In genomic region chr17:50328360-50328759, GRCh38 we compare ENCODE assay signal across 1 cellular context.
TF ChIP-seq lines count a peak whose summit lies in the region.

No MANE protein-coding gene starts in this region.

TF ChIP-seq in GM23338, 12 proteins besides CTCF, POLR2A, EP300 and RAD21 (continued from another document):
- TF ChIP-seq, protein P1, sequence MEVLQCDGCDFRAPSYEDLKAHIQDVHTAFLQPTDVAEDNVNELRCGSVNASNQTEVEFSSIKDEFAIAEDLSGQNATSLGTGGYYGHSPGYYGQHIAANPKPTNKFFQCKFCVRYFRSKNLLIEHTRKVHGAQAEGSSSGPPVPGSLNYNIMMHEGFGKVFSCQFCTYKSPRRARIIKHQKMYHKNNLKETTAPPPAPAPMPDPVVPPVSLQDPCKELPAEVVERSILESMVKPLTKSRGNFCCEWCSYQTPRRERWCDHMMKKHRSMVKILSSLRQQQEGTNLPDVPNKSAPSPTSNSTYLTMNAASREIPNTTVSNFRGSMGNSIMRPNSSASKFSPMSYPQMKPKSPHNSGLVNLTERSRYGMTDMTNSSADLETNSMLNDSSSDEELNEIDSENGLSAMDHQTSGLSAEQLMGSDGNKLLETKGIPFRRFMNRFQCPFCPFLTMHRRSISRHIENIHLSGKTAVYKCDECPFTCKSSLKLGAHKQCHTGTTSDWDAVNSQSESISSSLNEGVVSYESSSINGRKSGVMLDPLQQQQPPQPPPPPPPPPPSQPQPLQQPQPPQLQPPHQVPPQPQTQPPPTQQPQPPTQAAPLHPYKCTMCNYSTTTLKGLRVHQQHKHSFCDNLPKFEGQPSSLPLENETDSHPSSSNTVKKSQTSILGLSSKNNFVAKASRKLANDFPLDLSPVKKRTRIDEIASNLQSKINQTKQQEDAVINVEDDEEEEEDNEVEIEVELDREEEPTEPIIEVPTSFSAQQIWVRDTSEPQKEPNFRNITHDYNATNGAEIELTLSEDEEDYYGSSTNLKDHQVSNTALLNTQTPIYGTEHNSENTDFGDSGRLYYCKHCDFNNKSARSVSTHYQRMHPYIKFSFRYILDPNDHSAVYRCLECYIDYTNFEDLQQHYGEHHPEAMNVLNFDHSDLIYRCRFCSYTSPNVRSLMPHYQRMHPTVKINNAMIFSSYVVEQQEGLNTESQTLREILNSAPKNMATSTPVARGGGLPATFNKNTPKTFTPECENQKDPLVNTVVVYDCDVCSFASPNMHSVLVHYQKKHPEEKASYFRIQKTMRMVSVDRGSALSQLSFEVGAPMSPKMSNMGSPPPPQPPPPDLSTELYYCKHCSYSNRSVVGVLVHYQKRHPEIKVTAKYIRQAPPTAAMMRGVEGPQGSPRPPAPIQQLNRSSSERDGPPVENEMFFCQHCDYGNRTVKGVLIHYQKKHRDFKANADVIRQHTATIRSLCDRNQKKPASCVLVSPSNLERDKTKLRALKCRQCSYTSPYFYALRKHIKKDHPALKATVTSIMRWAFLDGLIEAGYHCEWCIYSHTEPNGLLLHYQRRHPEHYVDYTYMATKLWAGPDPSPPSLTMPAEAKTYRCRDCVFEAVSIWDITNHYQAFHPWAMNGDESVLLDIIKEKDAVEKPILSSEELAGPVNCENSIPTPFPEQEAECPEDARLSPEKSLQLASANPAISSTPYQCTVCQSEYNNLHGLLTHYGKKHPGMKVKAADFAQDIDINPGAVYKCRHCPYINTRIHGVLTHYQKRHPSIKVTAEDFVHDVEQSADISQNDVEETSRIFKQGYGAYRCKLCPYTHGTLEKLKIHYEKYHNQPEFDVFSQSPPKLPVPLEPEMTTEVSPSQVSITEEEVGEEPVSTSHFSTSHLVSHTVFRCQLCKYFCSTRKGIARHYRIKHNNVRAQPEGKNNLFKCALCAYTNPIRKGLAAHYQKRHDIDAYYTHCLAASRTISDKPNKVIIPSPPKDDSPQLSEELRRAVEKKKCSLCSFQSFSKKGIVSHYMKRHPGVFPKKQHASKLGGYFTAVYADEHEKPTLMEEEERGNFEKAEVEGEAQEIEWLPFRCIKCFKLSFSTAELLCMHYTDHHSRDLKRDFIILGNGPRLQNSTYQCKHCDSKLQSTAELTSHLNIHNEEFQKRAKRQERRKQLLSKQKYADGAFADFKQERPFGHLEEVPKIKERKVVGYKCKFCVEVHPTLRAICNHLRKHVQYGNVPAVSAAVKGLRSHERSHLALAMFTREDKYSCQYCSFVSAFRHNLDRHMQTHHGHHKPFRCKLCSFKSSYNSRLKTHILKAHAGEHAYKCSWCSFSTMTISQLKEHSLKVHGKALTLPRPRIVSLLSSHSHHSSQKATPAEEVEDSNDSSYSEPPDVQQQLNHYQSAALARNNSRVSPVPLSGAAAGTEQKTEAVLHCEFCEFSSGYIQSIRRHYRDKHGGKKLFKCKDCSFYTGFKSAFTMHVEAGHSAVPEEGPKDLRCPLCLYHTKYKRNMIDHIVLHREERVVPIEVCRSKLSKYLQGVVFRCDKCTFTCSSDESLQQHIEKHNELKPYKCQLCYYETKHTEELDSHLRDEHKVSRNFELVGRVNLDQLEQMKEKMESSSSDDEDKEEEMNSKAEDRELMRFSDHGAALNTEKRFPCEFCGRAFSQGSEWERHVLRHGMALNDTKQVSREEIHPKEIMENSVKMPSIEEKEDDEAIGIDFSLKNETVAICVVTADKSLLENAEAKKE (CRISPR knock-in tag; IDR thresholded peaks at IDR 0.05): no peak
- no peak for TF ChIP-seq NANOG (IDR thresholded peaks at IDR 0.05; ENCODE audit: borderline replicate concordance)
- TF ChIP-seq, protein P2, sequence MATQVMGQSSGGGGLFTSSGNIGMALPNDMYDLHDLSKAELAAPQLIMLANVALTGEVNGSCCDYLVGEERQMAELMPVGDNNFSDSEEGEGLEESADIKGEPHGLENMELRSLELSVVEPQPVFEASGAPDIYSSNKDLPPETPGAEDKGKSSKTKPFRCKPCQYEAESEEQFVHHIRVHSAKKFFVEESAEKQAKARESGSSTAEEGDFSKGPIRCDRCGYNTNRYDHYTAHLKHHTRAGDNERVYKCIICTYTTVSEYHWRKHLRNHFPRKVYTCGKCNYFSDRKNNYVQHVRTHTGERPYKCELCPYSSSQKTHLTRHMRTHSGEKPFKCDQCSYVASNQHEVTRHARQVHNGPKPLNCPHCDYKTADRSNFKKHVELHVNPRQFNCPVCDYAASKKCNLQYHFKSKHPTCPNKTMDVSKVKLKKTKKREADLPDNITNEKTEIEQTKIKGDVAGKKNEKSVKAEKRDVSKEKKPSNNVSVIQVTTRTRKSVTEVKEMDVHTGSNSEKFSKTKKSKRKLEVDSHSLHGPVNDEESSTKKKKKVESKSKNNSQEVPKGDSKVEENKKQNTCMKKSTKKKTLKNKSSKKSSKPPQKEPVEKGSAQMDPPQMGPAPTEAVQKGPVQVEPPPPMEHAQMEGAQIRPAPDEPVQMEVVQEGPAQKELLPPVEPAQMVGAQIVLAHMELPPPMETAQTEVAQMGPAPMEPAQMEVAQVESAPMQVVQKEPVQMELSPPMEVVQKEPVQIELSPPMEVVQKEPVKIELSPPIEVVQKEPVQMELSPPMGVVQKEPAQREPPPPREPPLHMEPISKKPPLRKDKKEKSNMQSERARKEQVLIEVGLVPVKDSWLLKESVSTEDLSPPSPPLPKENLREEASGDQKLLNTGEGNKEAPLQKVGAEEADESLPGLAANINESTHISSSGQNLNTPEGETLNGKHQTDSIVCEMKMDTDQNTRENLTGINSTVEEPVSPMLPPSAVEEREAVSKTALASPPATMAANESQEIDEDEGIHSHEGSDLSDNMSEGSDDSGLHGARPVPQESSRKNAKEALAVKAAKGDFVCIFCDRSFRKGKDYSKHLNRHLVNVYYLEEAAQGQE (IDR thresholded peaks at IDR 0.05; ENCODE audit: unreplicated experiment): no peak
